20 cellular contexts compared by ENCODE assay signal in the genomic region with DNA sequence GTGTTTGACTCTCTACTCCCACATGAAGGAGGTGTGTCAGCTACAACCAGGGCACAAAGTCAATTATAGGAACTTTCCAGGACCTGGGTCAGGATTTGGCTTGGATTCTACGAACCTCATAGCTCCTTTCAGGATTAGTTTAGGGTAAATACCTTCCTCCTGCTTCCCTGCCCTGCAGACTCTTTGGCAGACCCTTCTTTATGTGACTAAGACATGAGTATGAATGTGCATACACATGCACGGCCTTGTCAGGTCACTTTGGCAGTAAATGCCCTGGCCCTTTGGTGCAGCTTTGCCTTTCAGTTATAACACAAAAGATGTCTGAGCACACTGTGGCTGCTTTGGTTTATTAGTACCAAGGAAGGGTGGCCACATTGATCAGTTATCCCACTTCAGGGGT.
"Had no signal": no experiment of that assay in that cellular context is flagged by ENCODE, and none has a peak within 500 bp of the region (broad histone marks: within the 10 kb centered on the region; RNA-seq: fewer than 3 reads in every experiment).

No MANE protein-coding gene starts in this region.

- H3K27me3 ChIP-seq: Peyer's patch, SJCRH30 had no signal

- DNase-seq: Karpas-422, KG1, MM.1S, NCI-H1092 treated with DMSO at 0.1 percent for 48 hours, NCI-H1436, NCI-H187, NCI-H2029, NCI-H2081 treated with DMSO at 0.1 percent for 48 hours, NCI-H2171, NCI-H226, NCI-H446, NCI-H510A, NCI-H524 treated with DMSO at 0.1 percent for 48 hours, NCI-H69, NCI-H774, PC-9, Peyer's patch, SHP77 treated with DMSO at 0.1 percent for 48 hours, SJCRH30 had no signal

- ATAC-seq: SK-N-SH treated with all-trans-retinoic acid at 6 μM for 48 hours had no signal

- H3K4me3 ChIP-seq: PC-9, Peyer's patch, SJCRH30 had no signal
